8 cellular contexts compared by ENCODE assay signal in the genomic region with DNA sequence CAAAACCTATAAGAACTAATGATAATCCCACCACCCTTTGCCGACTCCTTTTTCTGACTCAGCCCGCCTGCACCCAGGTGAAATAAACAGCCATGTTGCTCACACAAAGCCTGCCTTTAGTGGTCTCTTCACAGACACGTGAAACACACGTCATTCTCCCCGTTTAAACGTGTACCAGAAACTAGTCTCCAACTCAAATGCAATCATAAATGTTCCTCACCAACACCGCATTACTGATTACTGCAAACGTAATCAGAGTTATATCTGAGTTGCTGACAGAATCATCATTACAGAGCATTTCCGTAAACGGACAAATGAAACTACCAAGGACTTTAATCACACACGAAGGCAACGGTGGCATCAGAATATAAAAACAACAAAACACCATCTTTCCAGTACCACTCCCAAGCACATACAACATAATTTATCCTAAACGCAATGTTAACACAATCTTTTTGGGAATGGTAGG. TPM values are rescaled to one million over a fixed set of nuclear protein-coding genes. Genes with fewer than 3 reads are reported as not detected.
DNase-seq lines count a peak whose midpoint lies in the region; TF ChIP-seq lines count a peak whose summit lies in the region.

No MANE protein-coding gene starts in this region.

- H3K36me3 ChIP-seq in NT2/D1 (ENCODE audit: insufficient read depth, insufficient read length, low read length) (peaks cover 48% of the 10 kb centered on the region), rectal smooth muscle tissue (ENCODE audit: control insufficient read depth, insufficient read depth, low read length) (peaks cover 24% of the 10 kb centered on the region)

- no peaks in the 10 kb centered on the region for H3K27me3 ChIP-seq in NT2/D1 (ENCODE audit: insufficient read depth, insufficient read length)
- H3K27me3 ChIP-seq in rectal smooth muscle tissue (ENCODE audit: control insufficient read depth, insufficient read depth, low read length) = no peaks in the 10 kb centered on the region

- TF ChIP-seq CTCF in fibroblast of villous mesenchyme (IDR thresholded peaks at IDR 0.05; ENCODE audit: insufficient read depth, low read depth, low read length) = no peak

- no peaks in the 10 kb centered on the region for H3K4me1 ChIP-seq in NT2/D1 (ENCODE audit: insufficient read depth, insufficient read length)
- H3K4me1 ChIP-seq in rectal smooth muscle tissue (ENCODE audit: control insufficient read depth, insufficient read depth, low read length) = peaks cover 13% of the 10 kb centered on the region

- H3K9me3 ChIP-seq in NT2/D1 (ENCODE audit: insufficient read depth, low read length) = no peaks in the 10 kb centered on the region

- peak overlapping the region; percentile 99 for H3K27ac ChIP-seq in rectal smooth muscle tissue (ENCODE audit: low read depth, low read length)

- H3K4me3 ChIP-seq in NT2/D1 (ENCODE audit: insufficient read length, low read depth) = peak overlapping the region; percentile 97
- peak overlapping the region; percentile 91 for H3K4me3 ChIP-seq in fibroblast of villous mesenchyme (ENCODE audit: low read depth, low read length)
- peak overlapping the region; percentile 99 for H3K4me3 ChIP-seq in rectal smooth muscle tissue (ENCODE audit: low read length)

- DNase-seq in NCI-H510A treated with DMSO at 0.1 percent for 48 hours (lab: John Stamatoyannopoulos, UW) (peak; percentile 19), NCI-H510A (lab: John Stamatoyannopoulos, UW) (no peak), NT2/D1 (ENCODE audit: low read depth, low spot score) (no peak), activated T-helper 1 cell treated with Interleukin-2 at 50 U/mL for 16 hours (ENCODE audit: low read depth) (peak; percentile 31), fibroblast of villous mesenchyme (ENCODE audit: low read depth) (peak; percentile 86), DMS153 treated with DMSO at 0.1 percent for 48 hours (lab: John Stamatoyannopoulos, UW; ENCODE audit: unreplicated experiment) (no peak), AML-193 (lab: John Stamatoyannopoulos, UW) (no peak)

- H3K9ac ChIP-seq in NT2/D1 (ENCODE audit: insufficient read length, low read depth) (peak overlapping the region; percentile 99), rectal smooth muscle tissue (ENCODE audit: low read length) (peak overlapping the region; percentile 100)

RNA-seq across cellular contexts. Expression of gene CLK1, which starts 1.9 kb away (rescaled TPM):
- total RNA-seq in fibroblast of villous mesenchyme = 39.9 and 64.8 TPM in 2 replicates

RNA-seq across cellular contexts. Expression of gene PPIL3, which starts 26.3 kb away (rescaled TPM):
- 28.0 and 38.9 TPM in 2 replicates for total RNA-seq in fibroblast of villous mesenchyme

RNA-seq across cellular contexts. Expression of gene NIF3L1, which starts 26.6 kb away (rescaled TPM):
- 22.9 and 30.2 TPM in 2 replicates for total RNA-seq in fibroblast of villous mesenchyme

RNA-seq across cellular contexts. Expression of gene BZW1, which starts 50.9 kb away (rescaled TPM):
- 528 and 662 TPM in 2 replicates for total RNA-seq in fibroblast of villous mesenchyme

Comparison
In these comparisons a context has a peak if more than half of its experiments do, and no peak if none do; other contexts are left out.
1. DNase-seq: peak in NCI-H510A treated with DMSO at 0.1 percent for 48 hours (single experiment), activated T-helper 1 cell treated with Interleukin-2 at 50 U/mL for 16 hours (single experiment) and fibroblast of villous mesenchyme (single experiment); none in NCI-H510A (single experiment), NT2/D1 (single experiment), DMS153 treated with DMSO at 0.1 percent for 48 hours (single experiment) and AML-193 (0 of 2).
2. Peak in every context shown above with its lines, with median percentiles within 50 percentile points of each other: H3K4me3 ChIP-seq.